ENCODE assay signal across 5 cellular contexts in the genomic region with DNA sequence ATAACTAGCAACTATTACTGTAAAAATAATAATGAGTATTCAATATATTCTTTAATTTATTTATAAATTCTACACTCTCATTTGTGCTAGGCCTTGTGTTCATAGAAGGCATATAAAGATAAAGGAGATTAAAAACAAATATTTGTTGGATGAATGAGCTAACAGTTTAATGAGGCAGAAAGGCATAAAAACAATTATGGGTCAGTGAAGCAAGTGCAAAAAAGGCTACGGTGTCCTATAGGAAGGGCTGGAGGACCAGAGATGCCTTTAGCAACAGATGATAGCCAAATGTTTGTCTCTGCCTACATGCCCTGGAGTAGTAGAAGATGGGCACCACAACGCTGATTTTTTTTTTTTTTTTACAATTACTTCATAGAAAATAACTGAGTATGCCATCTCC. TPM values are rescaled to one million over a fixed set of nuclear protein-coding genes. Genes with fewer than 3 reads are reported as not detected.
"Had no signal": no experiment of that assay in that cellular context is flagged by ENCODE, and none has a peak within 500 bp of the region (broad histone marks: within the 10 kb centered on the region; RNA-seq: fewer than 3 reads in every experiment).

No MANE protein-coding gene starts in this region.

- FAIRE-seq: HepG2 had no signal

- H3K27ac Mint-ChIP-seq: IgD-negative memory B cell had no signal

- H3K27me3 Mint-ChIP-seq: IgD-negative memory B cell had no signal

- DNase-seq: GM23248, GOT3, H7 had no signal

- H3K4me3 Mint-ChIP-seq: IgD-negative memory B cell had no signal

- H3K36me3 Mint-ChIP-seq: IgD-negative memory B cell had no signal

RNA-seq across cellular contexts. Expression of a gene that starts 45.7 kb away (rescaled TPM):
- total RNA-seq: HepG2 had no signal
